Comparison of ENCODE assay signal across 29 cellular contexts in genomic region chr7:129762387-129762969, GRCh38.
"Had no signal": no experiment of that assay in that cellular context is flagged by ENCODE, and none has a peak within 500 bp of the region (broad histone marks: within the 10 kb centered on the region; RNA-seq: fewer than 3 reads in every experiment).

No MANE protein-coding gene starts in this region.

- H3K27ac Mint-ChIP-seq: effector memory CD8-positive, alpha-beta T cell; naive thymus-derived CD4-positive, alpha-beta T cell; progenitor cell of endocrine pancreas; type B pancreatic cell had no signal

- H3K79me2 ChIP-seq: parathyroid adenoma had no signal

- H3K27me3 ChIP-seq: esophagus squamous epithelium, heart right ventricle, left lung, neutrophil, right lobe of liver, stomach, tibial artery had no signal

- H3K27me3 Mint-ChIP-seq: effector memory CD8-positive, alpha-beta T cell; naive thymus-derived CD4-positive, alpha-beta T cell; progenitor cell of endocrine pancreas; type B pancreatic cell had no signal

- H3K4me1 ChIP-seq: esophagus squamous epithelium, heart right ventricle, left lung, parathyroid adenoma, right lobe of liver, stomach, tibial artery had no signal

- H3K4me3 ChIP-seq: esophagus squamous epithelium, heart right ventricle, left lung, right lobe of liver, smooth muscle cell, stomach, tibial artery had no signal

- H3K9ac ChIP-seq: parathyroid adenoma had no signal

- H3K36me3 ChIP-seq: right lobe of liver had no signal

- H3K36me3 Mint-ChIP-seq: type B pancreatic cell had no signal

- ATAC-seq: effector memory CD8-positive, alpha-beta T cell; heart right ventricle; left lung; naive thymus-derived CD4-positive, alpha-beta T cell had no signal

- H3K9me3 Mint-ChIP-seq: effector memory CD8-positive, alpha-beta T cell; naive thymus-derived CD4-positive, alpha-beta T cell; type B pancreatic cell had no signal

- H3K4me2 ChIP-seq: smooth muscle cell had no signal

- H3K27ac ChIP-seq: esophagus squamous epithelium, heart right ventricle, left lung, neutrophil, parathyroid adenoma, right lobe of liver, stomach, tibial artery had no signal

- H3K9me3 ChIP-seq: esophagus squamous epithelium, heart right ventricle, left lung, neutrophil, right lobe of liver, tibial artery had no signal

- H3K4me3 Mint-ChIP-seq: effector memory CD8-positive, alpha-beta T cell; naive thymus-derived CD4-positive, alpha-beta T cell; type B pancreatic cell had no signal

- DNase-seq: cerebellar nuclear complex; cortex of kidney; effector memory CD8-positive, alpha-beta T cell; erythroblast; esophagus squamous epithelium; foreskin melanocyte; glutamatergic neuron; heart right ventricle; hippocampal formation; left lung; mesendoderm; midbrain; naive thymus-derived CD4-positive, alpha-beta T cell; right lobe of liver; stimulated activated CD4-positive, alpha-beta T cell treated with anti-CD3 and anti-CD28 coated beads, Interleukin-12 subunit alpha, Interleukin-12 subunit beta, amount 100 ng/mL, for 4 hours; stimulated activated CD4-positive, alpha-beta T cell treated with anti-CD3 and anti-CD28 coated beads, Interleukin-1b, Interleukin-23, amount 100 ng/mL, for 48 hours; stimulated activated CD4-positive, alpha-beta T cell treated with anti-CD3 and anti-CD28 coated beads, Interleukin-4, amount 100 ng/mL, for 1 hour; stimulated activated CD8-positive, alpha-beta memory T cell treated with anti-CD3 and anti-CD28 coated beads, Interleukin-4, amount 100 ng/mL, for 48 hours; stimulated activated naive CD4-positive, alpha-beta T cell treated with Interleukin-2 at 50 U/mL for 16 hours; stomach; tibial artery had no signal

- H2AFZ ChIP-seq: parathyroid adenoma had no signal

- FAIRE-seq: endometrium, keratinocyte, urothelium cell line had no signal
